1 cellular context compared by ENCODE assay signal in genomic region chr19:14529254-14530004, GRCh38.
TF ChIP-seq lines count a peak whose summit lies in the region.

TSS of gene TECR (plus strand) at chr19:14529594. CDS start at chr19:14529697, 103 bp downstream.

TF ChIP-seq in HepG2, 621 proteins besides CTCF, POLR2A, EP300 and RAD21 (continued from another document and continues in another):
- TF ChIP-seq THAP9 (CRISPR knock-in tag; IDR thresholded peaks at IDR 0.05; ENCODE audit: borderline replicate concordance): peak; percentile 81
- peak; percentile 98 for TF ChIP-seq ZNF501 (CRISPR knock-in tag; IDR thresholded peaks at IDR 0.05)
- TF ChIP-seq MAZ (IDR thresholded peaks at IDR 0.05; ENCODE audit: borderline replicate concordance, low read depth, low read length): peak; percentile 83; the same call in 1 of the 2 replicates
- TF ChIP-seq MAZ (CRISPR knock-in tag; IDR thresholded peaks at IDR 0.05; ENCODE audit: low read depth): peak; percentile 72
- no peak for TF ChIP-seq ZNF891 (CRISPR knock-in tag; IDR thresholded peaks at IDR 0.05)
- TF ChIP-seq EZH2 (conservative IDR thresholded peaks at IDR 0.05; ENCODE audit: low read depth, low read length): no peak
- no peak for TF ChIP-seq ZMAT5 (CRISPR knock-in tag; IDR thresholded peaks at IDR 0.05; ENCODE audit: borderline replicate concordance, low read depth)
- TF ChIP-seq NFIC (IDR thresholded peaks at IDR 0.05; ENCODE audit: low read length): no peak
- peak; percentile 92 for TF ChIP-seq FOXC1 (CRISPR knock-in tag; IDR thresholded peaks at IDR 0.05; ENCODE audit: borderline replicate concordance)
- no peak for TF ChIP-seq CBX2 (IDR thresholded peaks at IDR 0.05; ENCODE audit: low read depth, low read length)
- TF ChIP-seq CBX2 (CRISPR knock-in tag; IDR thresholded peaks at IDR 0.05; ENCODE audit: low read depth): no peak
- TF ChIP-seq HMG20A (CRISPR knock-in tag; IDR thresholded peaks at IDR 0.05; ENCODE audit: borderline replicate concordance): no peak
- TF ChIP-seq FOSL1 (CRISPR knock-in tag; IDR thresholded peaks at IDR 0.05; ENCODE audit: borderline replicate concordance): no peak
- no peak for TF ChIP-seq SRF (IDR thresholded peaks at IDR 0.05; ENCODE audit: low read depth, low read length)
- TF ChIP-seq XBP1 (CRISPR knock-in tag; IDR thresholded peaks at IDR 0.05): no peak
- peak; percentile 78; the same call in 1 of the 3 replicates for TF ChIP-seq MXI1 (IDR thresholded peaks at IDR 0.05; ENCODE audit: borderline replicate concordance, low read depth, low read length)
- no peak for TF ChIP-seq ZNF577 (CRISPR knock-in tag; IDR thresholded peaks at IDR 0.05; ENCODE audit: borderline replicate concordance, low read depth)
- TF ChIP-seq PHB2 (IDR thresholded peaks at IDR 0.05; ENCODE audit: partially characterized antibody): no peak
- TF ChIP-seq ZSCAN21 (CRISPR knock-in tag; IDR thresholded peaks at IDR 0.05; ENCODE audit: borderline replicate concordance): peak; percentile 42; the same call in 1 of the 2 replicates
- no peak for TF ChIP-seq ESRRA (CRISPR knock-in tag; IDR thresholded peaks at IDR 0.05; ENCODE audit: low read depth)
- TF ChIP-seq IRX3 (CRISPR knock-in tag; IDR thresholded peaks at IDR 0.05; ENCODE audit: borderline replicate concordance, low read depth): no peak
- TF ChIP-seq ZNF207 (IDR thresholded peaks at IDR 0.05; ENCODE audit: borderline replicate concordance): no peak
- TF ChIP-seq MYC (CRISPR knock-in tag; IDR thresholded peaks at IDR 0.05; ENCODE audit: borderline replicate concordance): no peak
- peak; percentile 71 for TF ChIP-seq ZNF574 (CRISPR knock-in tag; IDR thresholded peaks at IDR 0.05)
- TF ChIP-seq CEBPZ (IDR thresholded peaks at IDR 0.05; ENCODE audit: low read length): no peak
- no peak for TF ChIP-seq MZF1 (CRISPR knock-in tag; IDR thresholded peaks at IDR 0.05; ENCODE audit: borderline replicate concordance)
- TF ChIP-seq ZNF781 (CRISPR knock-in tag; IDR thresholded peaks at IDR 0.05; ENCODE audit: borderline replicate concordance, not compliant biosample characterization): peak; percentile 88
- TF ChIP-seq MTERF4 (CRISPR knock-in tag; IDR thresholded peaks at IDR 0.05): no peak
- TF ChIP-seq DPF2 (CRISPR knock-in tag; IDR thresholded peaks at IDR 0.05; ENCODE audit: borderline replicate concordance, low read depth): no peak
- TF ChIP-seq ZNF784 (CRISPR knock-in tag; IDR thresholded peaks at IDR 0.05; ENCODE audit: borderline replicate concordance): peak; percentile 58; the same call in 1 of the 2 replicates
- TF ChIP-seq ZC3H4 (CRISPR knock-in tag; IDR thresholded peaks at IDR 0.05; ENCODE audit: borderline replicate concordance): no peak
- TF ChIP-seq BHLHE40 (IDR thresholded peaks at IDR 0.05; ENCODE audit: low read length): 0 out of 2 replicates have a peak, but pooled peaks have one; percentile 7
- TF ChIP-seq BORCS8-MEF2B (CRISPR knock-in tag; IDR thresholded peaks at IDR 0.05): peak; percentile 83
- no peak for TF ChIP-seq MATR3 (CRISPR knock-in tag; IDR thresholded peaks at IDR 0.05)
- no peak for TF ChIP-seq PRDM4 (CRISPR knock-in tag; IDR thresholded peaks at IDR 0.05; ENCODE audit: borderline replicate concordance)
- TF ChIP-seq RELA (CRISPR knock-in tag; IDR thresholded peaks at IDR 0.05): peak; percentile 83; the same call in 1 of the 2 replicates
- no peak for TF ChIP-seq AHDC1 (CRISPR knock-in tag; IDR thresholded peaks at IDR 0.05; ENCODE audit: borderline replicate concordance)
- TF ChIP-seq NBN (conservative IDR thresholded peaks at IDR 0.05): no peak
- no peak; the same call in 1 of the 2 replicates for TF ChIP-seq ZSCAN9 (CRISPR knock-in tag; IDR thresholded peaks at IDR 0.05; ENCODE audit: borderline replicate concordance)
- TF ChIP-seq RNF2 (conservative IDR thresholded peaks at IDR 0.05; ENCODE audit: low read depth): no peak
- TF ChIP-seq ZSCAN29 (CRISPR knock-in tag; conservative IDR thresholded peaks at IDR 0.05): no peak
- TF ChIP-seq ASH2L (IDR thresholded peaks at IDR 0.05; ENCODE audit: insufficient read length, low read depth, low read length): peak; percentile 53
- TF ChIP-seq FOXP1 (IDR thresholded peaks at IDR 0.05): no peak
- TF ChIP-seq FOXP1 (CRISPR knock-in tag; IDR thresholded peaks at IDR 0.05): no peak
